1 cellular context compared by ENCODE assay signal in genomic region chr1:3796215-3797193, GRCh38.
TF ChIP-seq lines count a peak whose summit lies in the region.

Gene LRRC47, minus strand, starts transcription at chr1:3796498. Its CDS starts 22 bp downstream, at chr1:3796476.

TF ChIP-seq in GM12878, 131 proteins besides CTCF, POLR2A, EP300 and RAD21 (continued from another document and continues in another):
- TF ChIP-seq CUX1 (IDR thresholded peaks at IDR 0.05; ENCODE audit: insufficient replicate concordance, low read depth, low read length) (no peak), BCLAF1 (IDR thresholded peaks at IDR 0.05) (no peak), CHD4 (IDR thresholded peaks at IDR 0.05) (no peak), ZNF217 (IDR thresholded peaks at IDR 0.05) (no peak), MXI1 (IDR thresholded peaks at IDR 0.05; ENCODE audit: low read depth, low read length) (peak; percentile 40), CREM (IDR thresholded peaks at IDR 0.05; ENCODE audit: low read depth) (peak; percentile 79; the same call in 1 of the 2 replicates), SP1 (IDR thresholded peaks at IDR 0.05; ENCODE audit: low read depth, low read length) (no peak), GABPA (IDR thresholded peaks at IDR 0.05; ENCODE audit: low read depth) (peak; percentile 97), ZBED1 (IDR thresholded peaks at IDR 0.05; ENCODE audit: borderline replicate concordance) (no peak), NFIC (IDR thresholded peaks at IDR 0.05; ENCODE audit: low read depth, low read length) (no peak), PML (IDR thresholded peaks at IDR 0.05; ENCODE audit: low read length) (no peak; the same call in 1 of the 2 replicates), ZNF622 (IDR thresholded peaks at IDR 0.05) (no peak), E2F4 (IDR thresholded peaks at IDR 0.05; ENCODE audit: low read depth, low read length) (no peak), CHD1 (IDR thresholded peaks at IDR 0.05; ENCODE audit: low read depth, low read length) (no peak), E2F8 (IDR thresholded peaks at IDR 0.05; ENCODE audit: low read depth, partially characterized antibody) (peak; percentile 83), FOXK2 (IDR thresholded peaks at IDR 0.05) (no peak), FOS (IDR thresholded peaks at IDR 0.05; ENCODE audit: borderline replicate concordance, extremely low read depth, insufficient read length) (no peak), NR2C1 (IDR thresholded peaks at IDR 0.05) (peak; percentile 98), RELA (IDR thresholded peaks at IDR 0.05; ENCODE audit: borderline replicate concordance, partially characterized antibody) (peak; percentile 26), BMI1 (IDR thresholded peaks at IDR 0.05; ENCODE audit: borderline replicate concordance) (no peak), IKZF1 (conservative IDR thresholded peaks at IDR 0.05) (peak; percentile 96), STAT3 (IDR thresholded peaks at IDR 0.05; ENCODE audit: low read depth, low read length) (no peak), WRNIP1 (IDR thresholded peaks at IDR 0.05; ENCODE audit: borderline replicate concordance, low read depth, low read length) (no peak), SMARCA5 (IDR thresholded peaks at IDR 0.05) (peak; percentile 77; the same call in 1 of the 2 replicates), SMAD5 (IDR thresholded peaks at IDR 0.05; ENCODE audit: low read depth) (peak; percentile 26; the same call in 1 of the 2 replicates)
- TF ChIP-seq, protein P1, sequence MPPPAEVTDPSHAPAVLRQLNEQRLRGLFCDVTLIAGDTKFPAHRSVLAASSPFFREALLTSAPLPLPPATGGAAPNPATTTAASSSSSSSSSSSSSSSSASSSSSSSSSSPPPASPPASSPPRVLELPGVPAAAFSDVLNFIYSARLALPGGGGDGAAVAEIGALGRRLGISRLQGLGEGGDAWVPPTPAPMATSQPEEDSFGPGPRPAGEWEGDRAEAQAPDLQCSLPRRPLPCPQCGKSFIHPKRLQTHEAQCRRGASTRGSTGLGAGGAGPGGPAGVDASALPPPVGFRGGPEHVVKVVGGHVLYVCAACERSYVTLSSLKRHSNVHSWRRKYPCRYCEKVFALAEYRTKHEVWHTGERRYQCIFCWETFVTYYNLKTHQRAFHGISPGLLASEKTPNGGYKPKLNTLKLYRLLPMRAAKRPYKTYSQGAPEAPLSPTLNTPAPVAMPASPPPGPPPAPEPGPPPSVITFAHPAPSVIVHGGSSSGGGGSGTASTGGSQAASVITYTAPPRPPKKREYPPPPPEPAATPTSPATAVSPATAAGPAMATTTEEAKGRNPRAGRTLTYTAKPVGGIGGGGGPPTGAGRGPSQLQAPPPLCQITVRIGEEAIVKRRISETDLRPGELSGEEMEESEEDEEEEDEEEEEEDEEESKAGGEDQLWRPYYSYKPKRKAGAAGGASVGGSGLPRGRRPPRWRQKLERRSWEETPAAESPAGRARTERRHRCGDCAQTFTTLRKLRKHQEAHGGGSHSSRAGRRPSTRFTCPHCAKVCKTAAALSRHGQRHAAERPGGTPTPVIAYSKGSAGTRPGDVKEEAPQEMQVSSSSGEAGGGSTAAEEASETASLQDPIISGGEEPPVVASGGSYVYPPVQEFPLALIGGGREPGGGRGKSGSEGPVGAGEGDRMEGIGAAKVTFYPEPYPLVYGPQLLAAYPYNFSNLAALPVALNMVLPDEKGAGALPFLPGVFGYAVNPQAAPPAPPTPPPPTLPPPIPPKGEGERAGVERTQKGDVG (CRISPR knock-in tag; IDR thresholded peaks at IDR 0.05) = no peak
- TF ChIP-seq, protein P2, sequence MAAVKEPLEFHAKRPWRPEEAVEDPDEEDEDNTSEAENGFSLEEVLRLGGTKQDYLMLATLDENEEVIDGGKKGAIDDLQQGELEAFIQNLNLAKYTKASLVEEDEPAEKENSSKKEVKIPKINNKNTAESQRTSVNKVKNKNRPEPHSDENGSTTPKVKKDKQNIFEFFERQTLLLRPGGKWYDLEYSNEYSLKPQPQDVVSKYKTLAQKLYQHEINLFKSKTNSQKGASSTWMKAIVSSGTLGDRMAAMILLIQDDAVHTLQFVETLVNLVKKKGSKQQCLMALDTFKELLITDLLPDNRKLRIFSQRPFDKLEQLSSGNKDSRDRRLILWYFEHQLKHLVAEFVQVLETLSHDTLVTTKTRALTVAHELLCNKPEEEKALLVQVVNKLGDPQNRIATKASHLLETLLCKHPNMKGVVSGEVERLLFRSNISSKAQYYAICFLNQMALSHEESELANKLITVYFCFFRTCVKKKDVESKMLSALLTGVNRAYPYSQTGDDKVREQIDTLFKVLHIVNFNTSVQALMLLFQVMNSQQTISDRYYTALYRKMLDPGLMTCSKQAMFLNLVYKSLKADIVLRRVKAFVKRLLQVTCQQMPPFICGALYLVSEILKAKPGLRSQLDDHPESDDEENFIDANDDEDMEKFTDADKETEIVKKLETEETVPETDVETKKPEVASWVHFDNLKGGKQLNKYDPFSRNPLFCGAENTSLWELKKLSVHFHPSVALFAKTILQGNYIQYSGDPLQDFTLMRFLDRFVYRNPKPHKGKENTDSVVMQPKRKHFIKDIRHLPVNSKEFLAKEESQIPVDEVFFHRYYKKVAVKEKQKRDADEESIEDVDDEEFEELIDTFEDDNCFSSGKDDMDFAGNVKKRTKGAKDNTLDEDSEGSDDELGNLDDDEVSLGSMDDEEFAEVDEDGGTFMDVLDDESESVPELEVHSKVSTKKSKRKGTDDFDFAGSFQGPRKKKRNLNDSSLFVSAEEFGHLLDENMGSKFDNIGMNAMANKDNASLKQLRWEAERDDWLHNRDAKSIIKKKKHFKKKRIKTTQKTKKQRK (IDR thresholded peaks at IDR 0.05; ENCODE audit: low read depth, low read length) = no peak
- TF ChIP-seq, protein P3, sequence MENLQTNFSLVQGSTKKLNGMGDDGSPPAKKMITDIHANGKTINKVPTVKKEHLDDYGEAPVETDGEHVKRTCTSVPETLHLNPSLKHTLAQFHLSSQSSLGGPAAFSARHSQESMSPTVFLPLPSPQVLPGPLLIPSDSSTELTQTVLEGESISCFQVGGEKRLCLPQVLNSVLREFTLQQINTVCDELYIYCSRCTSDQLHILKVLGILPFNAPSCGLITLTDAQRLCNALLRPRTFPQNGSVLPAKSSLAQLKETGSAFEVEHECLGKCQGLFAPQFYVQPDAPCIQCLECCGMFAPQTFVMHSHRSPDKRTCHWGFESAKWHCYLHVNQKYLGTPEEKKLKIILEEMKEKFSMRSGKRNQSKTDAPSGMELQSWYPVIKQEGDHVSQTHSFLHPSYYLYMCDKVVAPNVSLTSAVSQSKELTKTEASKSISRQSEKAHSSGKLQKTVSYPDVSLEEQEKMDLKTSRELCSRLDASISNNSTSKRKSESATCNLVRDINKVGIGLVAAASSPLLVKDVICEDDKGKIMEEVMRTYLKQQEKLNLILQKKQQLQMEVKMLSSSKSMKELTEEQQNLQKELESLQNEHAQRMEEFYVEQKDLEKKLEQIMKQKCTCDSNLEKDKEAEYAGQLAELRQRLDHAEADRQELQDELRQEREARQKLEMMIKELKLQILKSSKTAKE (IDR thresholded peaks at IDR 0.05; ENCODE audit: low read depth, poor library complexity, severe bottlenecking) = no peak
- TF ChIP-seq, protein P4, sequence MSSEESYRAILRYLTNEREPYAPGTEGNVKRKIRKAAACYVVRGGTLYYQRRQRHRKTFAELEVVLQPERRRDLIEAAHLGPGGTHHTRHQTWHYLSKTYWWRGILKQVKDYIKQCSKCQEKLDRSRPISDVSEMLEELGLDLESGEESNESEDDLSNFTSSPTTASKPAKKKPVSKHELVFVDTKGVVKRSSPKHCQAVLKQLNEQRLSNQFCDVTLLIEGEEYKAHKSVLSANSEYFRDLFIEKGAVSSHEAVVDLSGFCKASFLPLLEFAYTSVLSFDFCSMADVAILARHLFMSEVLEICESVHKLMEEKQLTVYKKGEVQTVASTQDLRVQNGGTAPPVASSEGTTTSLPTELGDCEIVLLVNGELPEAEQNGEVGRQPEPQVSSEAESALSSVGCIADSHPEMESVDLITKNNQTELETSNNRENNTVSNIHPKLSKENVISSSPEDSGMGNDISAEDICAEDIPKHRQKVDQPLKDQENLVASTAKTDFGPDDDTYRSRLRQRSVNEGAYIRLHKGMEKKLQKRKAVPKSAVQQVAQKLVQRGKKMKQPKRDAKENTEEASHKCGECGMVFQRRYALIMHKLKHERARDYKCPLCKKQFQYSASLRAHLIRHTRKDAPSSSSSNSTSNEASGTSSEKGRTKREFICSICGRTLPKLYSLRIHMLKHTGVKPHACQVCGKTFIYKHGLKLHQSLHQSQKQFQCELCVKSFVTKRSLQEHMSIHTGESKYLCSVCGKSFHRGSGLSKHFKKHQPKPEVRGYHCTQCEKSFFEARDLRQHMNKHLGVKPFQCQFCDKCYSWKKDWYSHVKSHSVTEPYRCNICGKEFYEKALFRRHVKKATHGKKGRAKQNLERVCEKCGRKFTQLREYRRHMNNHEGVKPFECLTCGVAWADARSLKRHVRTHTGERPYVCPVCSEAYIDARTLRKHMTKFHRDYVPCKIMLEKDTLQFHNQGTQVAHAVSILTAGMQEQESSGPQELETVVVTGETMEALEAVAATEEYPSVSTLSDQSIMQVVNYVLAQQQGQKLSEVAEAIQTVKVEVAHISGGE (CRISPR knock-in tag; IDR thresholded peaks at IDR 0.05) = no peak
